ENCODE assay signal across 32 cellular contexts in genomic region chr10:3662775-3663174, GRCh38.
"Had no signal": no experiment of that assay in that cellular context is flagged by ENCODE, and none has a peak within 500 bp of the region (broad histone marks: within the 10 kb centered on the region; RNA-seq: fewer than 3 reads in every experiment).

No MANE protein-coding gene starts in this region.

- H3K4me1 ChIP-seq: adrenal gland, foreskin keratinocyte, gastrocnemius medialis had no signal

- H3K9me3 ChIP-seq: adrenal gland, body of pancreas, gastrocnemius medialis had no signal

- H3K36me3 ChIP-seq: adrenal gland, esophagus muscularis mucosa, gastrocnemius medialis had no signal

- DNase-seq: activated CD4-positive, alpha-beta memory T cell treated with anti-CD3 and anti-CD28 coated beads for 36 hours; activated CD4-positive, alpha-beta T cell treated with anti-CD3 and anti-CD28 coated beads for 1 hour; activated CD4-positive, alpha-beta T cell treated with anti-CD3 and anti-CD28 coated beads for 48 hours; activated CD8-positive, alpha-beta memory T cell treated with anti-CD3 and anti-CD28 coated beads, Interleukin-2, amount 10 ng/mL, durations not matched to agents 7 days and 5 days; activated CD8-positive, alpha-beta memory T cell treated with anti-CD3 and anti-CD28 coated beads, Interleukin-2, amount 50 U/mL, for 4 hours; activated CD8-positive, alpha-beta T cell treated with anti-CD3 and anti-CD28 coated beads, Interleukin-2, amount 10 ng/mL, durations not matched to agents 7 days and 5 days; activated effector memory CD4-positive, alpha-beta T cell treated with anti-CD3 and anti-CD28 coated beads, Interleukin-2, amount 50 U/mL, for 16 hours; activated naive CD4-positive, alpha-beta T cell treated with anti-CD3 and anti-CD28 coated beads for 36 hours; activated naive CD8-positive, alpha-beta T cell treated with anti-CD3 and anti-CD28 coated beads for 36 hours; activated naive CD8-positive, alpha-beta T cell treated with anti-CD3 and anti-CD28 coated beads, Interleukin-2, amount 50 U/mL, for 24 hours; activated T-cell treated with anti-CD3 and anti-CD28 coated beads, Interleukin-2, amount 50 U/mL, for 1 hour; activated T-cell treated with anti-CD3 and anti-CD28 coated beads, Interleukin-2, amount 50 U/mL, for 48 hours; adrenal gland; amygdala; aorta; body of pancreas; caudate nucleus; cortex of kidney; dermis blood vessel endothelial cell; effector CD4-positive, alpha-beta T cell; effector memory CD8-positive, alpha-beta T cell; erythroblast; foreskin keratinocyte; gastrocnemius medialis; glutamatergic neuron; SW 1271; T-cell had no signal

- H3K27ac Mint-ChIP-seq: activated CD4-positive, alpha-beta memory T cell treated with anti-CD3 and anti-CD28 coated beads for 36 hours; activated CD8-positive, alpha-beta memory T cell treated with anti-CD3 and anti-CD28 coated beads, Interleukin-2, amount 10 ng/mL, durations not matched to agents 7 days and 5 days; activated CD8-positive, alpha-beta T cell treated with anti-CD3 and anti-CD28 coated beads, Interleukin-2, amount 10 ng/mL, durations not matched to agents 7 days and 5 days; activated naive CD4-positive, alpha-beta T cell treated with anti-CD3 and anti-CD28 coated beads for 36 hours; activated naive CD8-positive, alpha-beta T cell treated with anti-CD3 and anti-CD28 coated beads for 36 hours; activated naive CD8-positive, alpha-beta T cell treated with anti-CD3 and anti-CD28 coated beads, Interleukin-2, amount 50 U/mL, for 24 hours; activated T-helper 1 cell treated with anti-CD3 and anti-CD28 coated beads, Interleukin-12 subunit alpha, Interleukin-12 subunit beta, Interleukin-2, Interleukin-4 antibody, amounts not matched to agents 30 ng/mL and 10 ng/mL and 1 ng/mL, durations not matched to agents 14 hours and 24 hours and 36 hours; activated T-helper 2 cell treated with anti-CD3 and anti-CD28 coated beads, Interferon-gamma antibody, Interleukin-2, Interleukin-4, amounts not matched to agents 10 μg/mL and 5 μg/mL and 100 μg/mL, durations not matched to agents 14 hours and 24 hours and 36 hours; T-cell; T-helper 1 cell treated with Interleukin-12 subunit alpha and Interleukin-12 subunit beta and Interleukin-4 antibody, amounts not matched to agents 30 μg/mL and 1 μg/mL, for 36 hours had no signal

- H3K36me3 Mint-ChIP-seq: activated CD4-positive, alpha-beta memory T cell treated with anti-CD3 and anti-CD28 coated beads for 36 hours; activated naive CD4-positive, alpha-beta T cell treated with anti-CD3 and anti-CD28 coated beads, Interleukin-2, amount 50 U/mL, for 24 hours; activated naive CD8-positive, alpha-beta T cell treated with anti-CD3 and anti-CD28 coated beads for 36 hours; T-cell had no signal

- H3K27ac ChIP-seq: adrenal gland, body of pancreas, esophagus muscularis mucosa, foreskin keratinocyte, gastrocnemius medialis had no signal

- H3K27me3 ChIP-seq: adrenal gland, body of pancreas, esophagus muscularis mucosa, foreskin keratinocyte, gastrocnemius medialis had no signal

- H3K4me3 Mint-ChIP-seq: activated CD4-positive, alpha-beta memory T cell treated with anti-CD3 and anti-CD28 coated beads for 36 hours; activated CD8-positive, alpha-beta memory T cell treated with anti-CD3 and anti-CD28 coated beads, Interleukin-2, amount 10 ng/mL, durations not matched to agents 7 days and 5 days; activated CD8-positive, alpha-beta T cell treated with anti-CD3 and anti-CD28 coated beads, Interleukin-2, amount 10 ng/mL, durations not matched to agents 7 days and 5 days; activated naive CD4-positive, alpha-beta T cell treated with anti-CD3 and anti-CD28 coated beads for 36 hours; activated naive CD4-positive, alpha-beta T cell treated with anti-CD3 and anti-CD28 coated beads, Interleukin-2, amount 50 U/mL, for 24 hours; activated naive CD8-positive, alpha-beta T cell treated with anti-CD3 and anti-CD28 coated beads for 36 hours; activated naive CD8-positive, alpha-beta T cell treated with anti-CD3 and anti-CD28 coated beads, Interleukin-2, amount 50 U/mL, for 24 hours; activated T-helper 1 cell treated with anti-CD3 and anti-CD28 coated beads, Interleukin-12 subunit alpha, Interleukin-12 subunit beta, Interleukin-2, Interleukin-4 antibody, amounts not matched to agents 30 ng/mL and 10 ng/mL and 1 ng/mL, durations not matched to agents 14 hours and 24 hours and 36 hours; effector memory CD8-positive, alpha-beta T cell; T-cell; T-helper 1 cell treated with Interleukin-12 subunit alpha and Interleukin-12 subunit beta and Interleukin-4 antibody, amounts not matched to agents 30 μg/mL and 1 μg/mL, for 36 hours had no signal

- H3K27me3 Mint-ChIP-seq: activated CD4-positive, alpha-beta memory T cell treated with anti-CD3 and anti-CD28 coated beads for 36 hours; activated naive CD4-positive, alpha-beta T cell treated with anti-CD3 and anti-CD28 coated beads, Interleukin-2, amount 50 U/mL, for 24 hours; activated naive CD8-positive, alpha-beta T cell treated with anti-CD3 and anti-CD28 coated beads, Interleukin-2, amount 50 U/mL, for 24 hours; effector memory CD8-positive, alpha-beta T cell had no signal

- ATAC-seq: activated CD8-positive, alpha-beta memory T cell treated with anti-CD3 and anti-CD28 coated beads, Interleukin-2, amount 10 ng/mL, durations not matched to agents 7 days and 5 days; activated CD8-positive, alpha-beta T cell treated with anti-CD3 and anti-CD28 coated beads, Interleukin-2, amount 10 ng/mL, durations not matched to agents 7 days and 5 days; activated naive CD8-positive, alpha-beta T cell treated with anti-CD3 and anti-CD28 coated beads, Interleukin-2, amount 50 U/mL, for 24 hours; body of pancreas; effector memory CD8-positive, alpha-beta T cell; foreskin keratinocyte; gastrocnemius medialis; T-cell had no signal

- H3K4me3 ChIP-seq: adrenal gland, body of pancreas, esophagus muscularis mucosa, gastrocnemius medialis had no signal

- H3K9me3 Mint-ChIP-seq: activated CD4-positive, alpha-beta memory T cell treated with anti-CD3 and anti-CD28 coated beads for 36 hours; activated naive CD4-positive, alpha-beta T cell treated with anti-CD3 and anti-CD28 coated beads for 36 hours; activated naive CD4-positive, alpha-beta T cell treated with anti-CD3 and anti-CD28 coated beads, Interleukin-2, amount 50 U/mL, for 24 hours; activated naive CD8-positive, alpha-beta T cell treated with anti-CD3 and anti-CD28 coated beads, Interleukin-2, amount 50 U/mL, for 24 hours; effector memory CD8-positive, alpha-beta T cell; T-cell had no signal
